Comparison of ENCODE assay signal across 25 cellular contexts in the genomic region with DNA sequence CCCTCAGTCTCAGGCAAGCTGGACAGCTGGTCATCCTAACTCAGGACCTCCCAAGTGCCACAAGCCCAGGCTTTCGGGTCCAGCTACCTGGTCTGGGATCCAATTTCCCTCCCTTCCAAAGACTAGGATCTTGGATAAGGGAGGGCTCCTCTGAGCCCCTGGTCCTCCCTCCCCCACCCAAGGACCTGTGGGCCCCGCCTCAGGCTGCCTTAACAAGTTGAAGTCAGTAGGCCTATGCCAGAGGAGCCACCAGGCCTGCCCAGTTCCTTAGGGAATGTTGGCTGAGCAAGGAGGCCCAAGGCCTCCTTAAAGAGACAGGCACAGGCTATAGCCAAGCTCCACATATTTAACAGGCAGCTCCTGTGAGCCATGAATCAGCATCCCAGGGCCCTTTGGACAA.
"Had no signal": no experiment of that assay in that cellular context is flagged by ENCODE, and none has a peak within 500 bp of the region (broad histone marks: within the 10 kb centered on the region; RNA-seq: fewer than 3 reads in every experiment).

No MANE protein-coding gene starts in this region.

- H3K27me3 ChIP-seq: colonic mucosa, gastrocnemius medialis had no signal

- H3K4me1 ChIP-seq: colonic mucosa, esophagus squamous epithelium, gastrocnemius medialis, heart right ventricle, lower lobe of right lung had no signal

- H3K27ac ChIP-seq: colonic mucosa, epithelial cell of prostate, esophagus squamous epithelium, gastrocnemius medialis, heart right ventricle, lower lobe of right lung had no signal

- H3K36me3 ChIP-seq: colonic mucosa, esophagus squamous epithelium, gastrocnemius medialis, heart right ventricle, lower lobe of right lung had no signal

- H3K4me3 ChIP-seq: colonic mucosa, esophagus squamous epithelium, gastrocnemius medialis, heart right ventricle, lower lobe of right lung had no signal

- H3K9me3 ChIP-seq: colonic mucosa, esophagus squamous epithelium, gastrocnemius medialis, heart right ventricle, lower lobe of right lung had no signal

- DNase-seq: colonic mucosa; cortex of kidney; effector CD8-positive, alpha-beta T cell; effector memory CD8-positive, alpha-beta T cell; endodermal cell; erythroblast; esophagus squamous epithelium; foreskin fibroblast; foreskin melanocyte; gastrocnemius medialis; glutamatergic neuron; head of caudate nucleus; heart right ventricle; hypothalamus; immature natural killer cell; islet precursor cell; kidney; kidney glomerular epithelial cell; left colon; left ventricle myocardium superior; lower lobe of right lung; mesenchymal stem cell; midbrain; naive thymus-derived CD4-positive, alpha-beta T cell had no signal
